Comparison of ENCODE assay signal across 18 cellular contexts in the genomic region with DNA sequence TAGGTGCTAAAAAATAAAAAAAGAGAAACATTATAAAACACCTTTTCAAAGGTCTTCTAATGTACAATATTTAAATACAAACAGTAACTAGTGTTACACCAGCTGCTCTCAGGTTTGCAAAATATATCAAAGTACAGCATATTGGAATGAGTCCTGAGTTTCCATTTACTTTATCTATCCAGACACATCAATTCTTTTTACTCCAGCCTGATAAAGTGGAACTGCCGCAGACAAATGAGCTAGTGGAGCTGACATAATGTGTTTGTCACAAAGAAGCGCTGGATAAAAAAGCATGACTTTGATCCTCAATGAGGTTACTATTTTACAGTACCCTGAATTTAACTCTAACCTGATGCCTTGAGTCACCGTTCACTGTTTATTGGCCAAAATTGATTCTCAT.
A peak's percentile ranks its signal among the peaks of the same experiment; 100 is the strongest.
DNase-seq lines count a peak whose midpoint lies in the region; ATAC-seq and TF ChIP-seq lines count a peak whose summit lies in the region.
"Had no signal": no experiment of that assay in that cellular context is flagged by ENCODE, and none has a peak within 500 bp of the region (broad histone marks: within the 10 kb centered on the region; RNA-seq: fewer than 3 reads in every experiment).

No MANE protein-coding gene starts in this region.

- H3K27me3 ChIP-seq in right lobe of liver, result no peaks in the 10 kb centered on the region

- H3K36me3 ChIP-seq in right lobe of liver, result no peaks in the 10 kb centered on the region

- no peak overlapping the region for H3K4me3 ChIP-seq in right lobe of liver

- peaks cover 0 to 8% (median 0%) of the 10 kb centered on the region in 4 donors for H3K4me1 ChIP-seq in right lobe of liver

- WGBS in right lobe of liver (ENCODE audit: insufficient coverage, low coverage, low lambda C conversion rate, missing lambda C conversion rate), result 33% methylated on average over 3 of the region's 3 CpGs

- TF ChIP-seq CTCF in right lobe of liver (IDR thresholded peaks at IDR 0.05), result no peak

- no peaks in the 10 kb centered on the region for H3K9me3 ChIP-seq in right lobe of liver

- intact Hi-C loops in right lobe of liver (cut with DNase I), result no loop called here

- H3K27ac ChIP-seq in right lobe of liver, result no peak overlapping the region
- H3K27ac ChIP-seq: C4-2B, HL-60 had no signal

- no peak for TF ChIP-seq POLR2A in right lobe of liver (IDR thresholded peaks at IDR 0.05)

- DNase-seq in NCI-H146 treated with DMSO at 0.1 percent for 48 hours (lab: John Stamatoyannopoulos, UW; ENCODE audit: unreplicated experiment), result peak; percentile 14
- peak; percentile 45 for DNase-seq in SK-N-DZ (ENCODE audit: low spot score)
- no peak for DNase-seq in right lobe of liver
- peak; percentile 38 for DNase-seq in retina
- DNase-seq in NCI-H2227 (lab: John Stamatoyannopoulos, UW; ENCODE audit: unreplicated experiment), result no peak
- no peak for DNase-seq in NCI-H2107 treated with DMSO at 0.1 percent for 48 hours (lab: John Stamatoyannopoulos, UW; ENCODE audit: unreplicated experiment)
- DNase-seq: ACHN; CD4-positive, alpha-beta memory T cell; DMS153; DMS79; GDM1; GOT3; H7; HFFc6 had no signal

- peak; percentile 42 to 87 (median 80) for ATAC-seq in right lobe of liver
- ATAC-seq in GM18498 (IDR thresholded peaks at IDR 0.05; ENCODE audit: unreplicated experiment), result no peak
- ATAC-seq: HCT116 had no signal

Comparison
In these comparisons a context has a peak if more than half of its experiments do, and no peak if none do; other contexts are left out.
1. DNase-seq: peak in NCI-H146 treated with DMSO at 0.1 percent for 48 hours (single experiment), SK-N-DZ (single experiment) and retina (single experiment); none in right lobe of liver (0 of 3), NCI-H2227 (single experiment) and NCI-H2107 treated with DMSO at 0.1 percent for 48 hours (single experiment).